In genomic region chr3:105322570-105323273, GRCh38 we compare ENCODE assay signal across 9 cellular contexts. TPM values are rescaled to one million over a fixed set of nuclear protein-coding genes. Genes with fewer than 3 reads are reported as not detected.
A peak's percentile ranks its signal among the peaks of the same experiment; 100 is the strongest.
DNase-seq lines count a peak whose midpoint lies in the region; ATAC-seq and TF ChIP-seq lines count a peak whose summit lies in the region.
"Had no signal": no experiment of that assay in that cellular context is flagged by ENCODE, and none has a peak within 500 bp of the region (broad histone marks: within the 10 kb centered on the region; RNA-seq: fewer than 3 reads in every experiment).

No MANE protein-coding gene starts in this region.

- 91% methylated on average over 3 of the region's 3 CpGs for WGBS in prostate gland

- TF ChIP-seq POLR2A in prostate gland (IDR thresholded peaks at IDR 0.05) = no peak

- DNase-seq in ELR (ENCODE audit: low read depth) (peak; percentile 22), GM19238 (ENCODE audit: insufficient read length, low spot score) (peak; percentile 4), prostate gland (ENCODE audit: low spot score) (no peak), ascending aorta (ENCODE audit: low spot score in 2 of 2) (no peak), NCI-H2227 (lab: John Stamatoyannopoulos, UW; ENCODE audit: unreplicated experiment) (no peak), NCI-H2029 treated with DMSO at 0.1 percent for 48 hours (lab: John Stamatoyannopoulos, UW) (no peak)
- DNase-seq: SHP77 had no signal

- H3K27me3 ChIP-seq in prostate gland (replicated peaks; ENCODE audit: insufficient read depth) = no peaks in the 10 kb centered on the region
- H3K27me3 ChIP-seq in ascending aorta = no peaks in the 10 kb centered on the region

- intact Hi-C loops in prostate gland (cut with DNase I) = no loop called here
- intact Hi-C loops in ascending aorta (cut with DNase I) = no loop called here

- H3K9me3 ChIP-seq in prostate gland (no peaks in the 10 kb centered on the region), ascending aorta (no peaks in the 10 kb centered on the region)

- H3K36me3 ChIP-seq in prostate gland (no peaks in the 10 kb centered on the region), ascending aorta (no peaks in the 10 kb centered on the region)

- H3K4me1 ChIP-seq in prostate gland (replicated peaks) (no peaks in the 10 kb centered on the region), ascending aorta (no peaks in the 10 kb centered on the region)

- H3K4me3 ChIP-seq in prostate gland (no peak overlapping the region), ascending aorta (no peak overlapping the region)

- H3K27ac ChIP-seq in prostate gland = no peak overlapping the region
- H3K27ac ChIP-seq in ascending aorta = no peak overlapping the region

- TF ChIP-seq CTCF in prostate gland (IDR thresholded peaks at IDR 0.05) (no peak), ascending aorta (IDR thresholded peaks at IDR 0.05) (no peak)

- ATAC-seq in HG02678 (IDR thresholded peaks at IDR 0.05; ENCODE audit: unreplicated experiment) (peak; percentile 97), HG03521 (IDR thresholded peaks at IDR 0.05; ENCODE audit: unreplicated experiment) (peak; percentile 91)

RNA-seq across cellular contexts. Expression of gene ALCAM, which starts 44.0 kb away (rescaled TPM):
- total RNA-seq in prostate gland = 10 to 100 TPM; 32.2 to 91.2 TPM
- total RNA-seq in ascending aorta = 26.1 TPM

Comparison
In these comparisons a context has a peak if more than half of its experiments do, and no peak if none do; other contexts are left out.
1. DNase-seq: peak in ELR (single experiment) and GM19238 (single experiment); none in prostate gland (single experiment), ascending aorta (0 of 2), NCI-H2227 (single experiment) and NCI-H2029 treated with DMSO at 0.1 percent for 48 hours (single experiment).